29 cellular contexts compared by ENCODE assay signal in the genomic region with DNA sequence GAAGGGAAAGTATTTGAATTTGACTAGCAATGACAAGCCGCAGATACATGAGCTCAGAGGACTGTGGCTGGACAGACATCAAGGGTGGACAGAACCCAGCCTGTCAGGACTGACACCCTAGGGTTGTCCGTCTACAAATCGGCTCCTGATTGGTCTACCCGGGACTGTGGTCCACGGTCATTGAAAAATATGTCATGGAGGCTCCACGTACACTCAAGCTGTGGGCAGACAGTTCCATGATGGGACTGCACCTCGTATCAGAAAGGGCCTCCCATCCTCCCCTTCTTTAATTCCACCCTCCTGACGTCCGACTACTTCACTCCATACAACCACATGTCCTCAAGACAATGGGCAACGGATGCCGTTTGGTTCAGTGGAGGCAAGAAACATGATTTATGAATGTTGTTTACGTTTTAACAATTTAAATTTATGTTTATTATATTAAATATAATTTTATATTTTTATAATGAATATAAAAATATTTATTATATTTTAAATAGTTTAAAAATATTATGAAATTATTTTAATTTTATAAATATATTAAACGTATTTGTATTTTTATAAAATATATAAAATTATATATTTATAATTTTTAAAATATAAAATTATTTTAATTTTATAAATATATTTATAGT. TPM values are rescaled to one million over a fixed set of nuclear protein-coding genes. Genes with fewer than 3 reads are reported as not detected.
DNase-seq lines count a peak whose midpoint lies in the region; ATAC-seq, FAIRE-seq and TF ChIP-seq lines count a peak whose summit lies in the region.
"Had no signal": no experiment of that assay in that cellular context is flagged by ENCODE, and none has a peak within 500 bp of the region (broad histone marks: within the 10 kb centered on the region; RNA-seq: fewer than 3 reads in every experiment).

No MANE protein-coding gene starts in this region.

- 80 to 85% methylated on average over 13 of the region's 13 CpGs for WGBS in lung, 2 donors

- no peak overlapping the region for H3K27ac ChIP-seq in lung (ENCODE audit: low read depth in 1 of 2, low read length in 1 of 2)
- no peak overlapping the region for H3K27ac ChIP-seq in CD8-positive, alpha-beta T cell (ENCODE audit: low read depth, low read length)
- H3K27ac ChIP-seq: prostate gland, thoracic aorta had no signal

- DNase-seq in activated CD4-positive, alpha-beta T cell treated with anti-CD3 and anti-CD28 coated beads for 36 hours = no peak
- DNase-seq in activated CD4-positive, alpha-beta T cell treated with anti-CD3 and anti-CD28 coated beads for 48 hours = no peak
- peak; percentile 75 for DNase-seq in KBM-7
- DNase-seq in RCC 7860 (ENCODE audit: low spot score) = no peak
- DNase-seq in lung (ENCODE audit: low spot score) = peak; percentile 10
- no peak for DNase-seq in CD8-positive, alpha-beta T cell
- DNase-seq in NCI-H187 treated with DMSO at 0.1 percent for 48 hours (lab: John Stamatoyannopoulos, UW) = no peak
- no peak for DNase-seq in Caco-2
- DNase-seq: activated CD4-positive, alpha-beta T cell treated with anti-CD3 and anti-CD28 coated beads, Interleukin-2, amount 50 U/mL, for 1 hour; activated gamma-delta T cell treated with Interleukin-2 at 50 U/mL for 16 hours; anterior cingulate cortex; CD4-positive, alpha-beta T cell; DMS53; glutamatergic neuron; HCEC 1CT; kidney glomerular epithelial cell; MV-4-11; NCI-H1930; NCI-H524; PC-3; SHP77 treated with DMSO at 0.1 percent for 48 hours; stimulated activated CD4-positive, alpha-beta T cell treated with anti-CD3 and anti-CD28 coated beads, Interleukin-1b, Interleukin-23, amount 100 ng/mL, for 48 hours had no signal

- no peaks in the 10 kb centered on the region for H3K27me3 Mint-ChIP-seq in activated CD4-positive, alpha-beta T cell treated with anti-CD3 and anti-CD28 coated beads for 36 hours
- H3K27me3 Mint-ChIP-seq in CD8-positive, alpha-beta T cell (ENCODE audit: low read depth) = peaks cover 2% of the 10 kb centered on the region
- H3K27me3 Mint-ChIP-seq in Caco-2 (ENCODE audit: insufficient read depth, unreplicated experiment) = no peaks in the 10 kb centered on the region
- H3K27me3 Mint-ChIP-seq: CD4-positive, alpha-beta T cell had no signal

- peaks cover 0 to 1% of the 10 kb centered on the region in 2 donors for H3K4me1 ChIP-seq in lung (ENCODE audit: control insufficient read depth in 2 of 2, insufficient read depth in 2 of 2, low read length in 2 of 2)
- H3K4me1 ChIP-seq in CD8-positive, alpha-beta T cell (ENCODE audit: insufficient read depth, low read length) = no peaks in the 10 kb centered on the region
- no peaks in the 10 kb centered on the region for H3K4me1 ChIP-seq in Caco-2
- H3K4me1 ChIP-seq: prostate gland had no signal

- no TSS peak for BruUV-seq in Caco-2 (replicated peaks; lab: Mats Ljungman, UMichigan)

- no peak overlapping the region for H3K4me3 Mint-ChIP-seq in activated CD4-positive, alpha-beta T cell treated with anti-CD3 and anti-CD28 coated beads for 36 hours
- no peak overlapping the region for H3K4me3 Mint-ChIP-seq in CD8-positive, alpha-beta T cell
- no peak overlapping the region for H3K4me3 Mint-ChIP-seq in Caco-2 (ENCODE audit: unreplicated experiment)
- H3K4me3 Mint-ChIP-seq: CD4-positive, alpha-beta T cell; stimulated activated memory B cell treated with anti-CD40 and anti-IgM and Interleukin-4, amounts not matched to agents 10 μg/mL and 1 μg/mL and 100 μg/mL, for 72 hours had no signal

- CTCF ChIA-PET in activated CD4-positive, alpha-beta T cell treated with anti-CD3 and anti-CD28 coated beads for 36 hours (lab: Charles Lee) = no interaction called here
- CTCF ChIA-PET in CD8-positive, alpha-beta T cell (lab: Charles Lee) = no interaction called here
- CTCF ChIA-PET in Caco-2 (lab: Charles Lee) = no interaction called here

- TF ChIP-seq CTCF in lung (IDR thresholded peaks at IDR 0.05; ENCODE audit: control extremely low read depth, extremely low read depth) = no peak
- no peak for TF ChIP-seq CTCF in CD8-positive, alpha-beta T cell (IDR thresholded peaks at IDR 0.05)
- TF ChIP-seq CTCF in Caco-2 (IDR thresholded peaks at IDR 0.05; ENCODE audit: insufficient read depth in 1 of 2, low read depth in 1 of 2, low read length in 1 of 2, severe bottlenecking in 1 of 2, unreplicated experiment in 1 of 2) = no peak

- H3K9me3 Mint-ChIP-seq in activated CD4-positive, alpha-beta T cell treated with anti-CD3 and anti-CD28 coated beads for 36 hours (ENCODE audit: low read depth) = peaks cover 18% of the 10 kb centered on the region
- peaks cover 3% of the 10 kb centered on the region for H3K9me3 Mint-ChIP-seq in CD8-positive, alpha-beta T cell
- H3K9me3 Mint-ChIP-seq in Caco-2 (ENCODE audit: unreplicated experiment) = peaks cover 20% of the 10 kb centered on the region

- no peaks in the 10 kb centered on the region for H3K36me3 ChIP-seq in lung (ENCODE audit: control insufficient read depth in 2 of 2, insufficient read depth in 2 of 2, low read length in 2 of 2)
- no peaks in the 10 kb centered on the region for H3K36me3 ChIP-seq in CD8-positive, alpha-beta T cell (ENCODE audit: insufficient read depth, low read length)
- H3K36me3 ChIP-seq in Caco-2 (ENCODE audit: control insufficient read depth, insufficient read depth, low read length) = no peaks in the 10 kb centered on the region
- H3K36me3 ChIP-seq: prostate gland, thoracic aorta had no signal

- POLR2A ChIA-PET in activated CD4-positive, alpha-beta T cell treated with anti-CD3 and anti-CD28 coated beads for 36 hours (lab: Charles Lee) = no interaction called here
- POLR2A ChIA-PET in CD8-positive, alpha-beta T cell (lab: Charles Lee) = no interaction called here
- POLR2A ChIA-PET in Caco-2 (lab: Charles Lee) = no interaction called here

- intact Hi-C loops in activated CD4-positive, alpha-beta T cell treated with anti-CD3 and anti-CD28 coated beads for 36 hours (cut with DNase I, micrococcal nuclease) = loop anchor here in 1 of 2 experiments (5.0 to 10.0 kb wide), 3 partner anchors 152 to 1085 kb away; no protein-coding TSS in a partner anchor
- intact Hi-C loops in CD8-positive, alpha-beta T cell (cut with DNase I, micrococcal nuclease) = no loop called here
- intact Hi-C loops in Caco-2 (cut with micrococcal nuclease; ENCODE audit: unreplicated experiment) = no loop called here

- H3K4me3 ChIP-seq in lung (no peak overlapping the region), Caco-2 (ENCODE audit: low read depth, low read length) (no peak overlapping the region)
- H3K4me3 ChIP-seq in CD8-positive, alpha-beta T cell (ENCODE audit: low read depth, low read length) = no peak overlapping the region
- H3K4me3 ChIP-seq: GM12878, K562, prostate gland, thoracic aorta had no signal

- peak; percentile 24 for ATAC-seq in activated CD4-positive, alpha-beta T cell treated with anti-CD3 and anti-CD28 coated beads for 36 hours
- no peak for ATAC-seq in lung (ENCODE audit: insufficient read depth, low FRiP score)
- no peak for ATAC-seq in CD8-positive, alpha-beta T cell
- ATAC-seq: GM12878; K562; PC-3; stimulated activated memory B cell treated with anti-CD40 and anti-IgM and Interleukin-4, amounts not matched to agents 10 μg/mL and 1 μg/mL and 100 μg/mL, for 72 hours had no signal

- H3K27me3 ChIP-seq in lung (ENCODE audit: control insufficient read depth, insufficient read depth) (peaks cover 4% of the 10 kb centered on the region), Caco-2 (replicated peaks; ENCODE audit: control insufficient read depth, insufficient read depth, low read length) (no peaks in the 10 kb centered on the region)
- no peaks in the 10 kb centered on the region for H3K27me3 ChIP-seq in CD8-positive, alpha-beta T cell (ENCODE audit: insufficient read depth, low read length)

- FAIRE-seq in RCC 7860 (lab: Jason Lieb, UNC) = peak; percentile 100
- FAIRE-seq: GM12878, K562 had no signal

- no peaks in the 10 kb centered on the region for H3K36me3 Mint-ChIP-seq in activated CD4-positive, alpha-beta T cell treated with anti-CD3 and anti-CD28 coated beads for 36 hours (ENCODE audit: low read depth)
- no peaks in the 10 kb centered on the region for H3K36me3 Mint-ChIP-seq in CD8-positive, alpha-beta T cell
- no peaks in the 10 kb centered on the region for H3K36me3 Mint-ChIP-seq in Caco-2 (ENCODE audit: insufficient read depth, unreplicated experiment)
- H3K36me3 Mint-ChIP-seq: stimulated activated memory B cell treated with anti-CD40 and anti-IgM and Interleukin-4, amounts not matched to agents 10 μg/mL and 1 μg/mL and 100 μg/mL, for 72 hours had no signal

- in situ Hi-C loops in KBM-7 (cut with MboI; ENCODE audit: low pct_unique_long_range_greater_than_20kb, low sequenced_read_pairs) = no loop called here

- H3K27ac Mint-ChIP-seq in activated CD4-positive, alpha-beta T cell treated with anti-CD3 and anti-CD28 coated beads for 36 hours = no peak overlapping the region
- no peak overlapping the region for H3K27ac Mint-ChIP-seq in CD8-positive, alpha-beta T cell
- H3K27ac Mint-ChIP-seq in Caco-2 (ENCODE audit: unreplicated experiment) = no peak overlapping the region
- H3K27ac Mint-ChIP-seq: CD4-positive, alpha-beta T cell; stimulated activated memory B cell treated with anti-CD40 and anti-IgM and Interleukin-4, amounts not matched to agents 10 μg/mL and 1 μg/mL and 100 μg/mL, for 72 hours had no signal

- H3K9me3 ChIP-seq in lung (ENCODE audit: control insufficient read depth in 2 of 2, insufficient read depth in 1 of 2, low read length in 1 of 2) (peaks cover 0 to 16% of the 10 kb centered on the region in 2 donors), Caco-2 (0 out of 2 replicates have a peak, but pooled peaks cover under 1% of the 10 kb centered on the region)
- H3K9me3 ChIP-seq in CD8-positive, alpha-beta T cell (ENCODE audit: low read length) = no peaks in the 10 kb centered on the region
- H3K9me3 ChIP-seq: prostate gland had no signal

- no peaks in the 10 kb centered on the region for H3K4me1 Mint-ChIP-seq in activated CD4-positive, alpha-beta T cell treated with anti-CD3 and anti-CD28 coated beads for 36 hours
- H3K4me1 Mint-ChIP-seq in CD8-positive, alpha-beta T cell (ENCODE audit: low read depth) = no peaks in the 10 kb centered on the region
- no peaks in the 10 kb centered on the region for H3K4me1 Mint-ChIP-seq in Caco-2 (ENCODE audit: low read depth, unreplicated experiment)
- H3K4me1 Mint-ChIP-seq: stimulated activated memory B cell treated with anti-CD40 and anti-IgM and Interleukin-4, amounts not matched to agents 10 μg/mL and 1 μg/mL and 100 μg/mL, for 72 hours had no signal

RNA-seq across cellular contexts. Expression of a gene that starts 58.0 kb away (rescaled TPM):
- not detected for total RNA-seq in activated CD4-positive, alpha-beta T cell treated with anti-CD3 and anti-CD28 coated beads for 36 hours
- not detected for total RNA-seq in lung
- not detected for polyA plus RNA-seq in lung
- not detected for total RNA-seq in CD8-positive, alpha-beta T cell
- total RNA-seq in Caco-2 (2022) = not detected in 2 replicates
- total RNA-seq: CD4-positive, alpha-beta T cell; dermis microvascular lymphatic vessel endothelial cell; GM12878; K562; PC-3; prostate gland; T-helper 1 cell treated with Interleukin-12 subunit alpha and Interleukin-12 subunit beta and Interleukin-4 antibody, amounts not matched to agents 30 ng/mL and 1 ng/mL, for 36 hours had no signal
- polyA plus RNA-seq: K562 had no signal

Comparison
In these comparisons a context has a peak if more than half of its experiments do, and no peak if none do; other contexts are left out.
1. DNase-seq: peak in KBM-7 (single experiment) and lung (single experiment); none in activated CD4-positive, alpha-beta T cell treated with anti-CD3 and anti-CD28 coated beads for 36 hours (single experiment), activated CD4-positive, alpha-beta T cell treated with anti-CD3 and anti-CD28 coated beads for 48 hours (single experiment), RCC 7860 (single experiment), CD8-positive, alpha-beta T cell (0 of 7), NCI-H187 treated with DMSO at 0.1 percent for 48 hours (single experiment) and Caco-2 (0 of 2).